ENCODE assay signal across 1 cellular context in the genomic region with DNA sequence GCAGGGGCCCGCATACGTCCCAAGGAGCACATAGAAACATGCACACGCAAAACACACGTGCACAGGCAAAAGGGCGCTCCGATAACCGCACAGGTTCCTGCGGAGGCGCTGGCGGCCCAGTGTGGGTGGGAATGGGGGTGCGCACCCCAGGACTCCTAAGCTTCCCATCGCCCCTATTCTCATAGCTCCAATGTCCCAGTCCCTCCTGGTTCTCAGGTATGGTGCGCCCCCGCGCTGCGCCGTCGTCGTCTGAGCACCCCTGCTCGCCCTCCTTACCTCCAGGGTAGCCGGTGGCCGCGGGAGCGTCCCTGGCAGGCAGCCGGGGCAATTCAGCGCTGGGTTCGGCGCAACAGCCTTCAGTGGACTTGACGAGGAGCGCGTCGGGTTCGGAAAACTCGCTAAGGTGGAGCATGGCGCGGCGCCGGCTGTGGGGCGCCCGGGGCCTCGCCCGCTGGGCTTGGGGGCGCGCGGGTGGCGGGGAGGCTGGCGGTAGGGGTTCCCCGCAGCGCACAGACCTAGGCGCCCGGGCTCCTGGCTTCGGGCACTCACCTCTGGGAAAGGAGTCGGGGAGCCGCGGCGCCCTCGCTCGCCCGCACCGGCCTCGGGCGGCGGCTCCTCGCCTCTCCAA.
TF ChIP-seq lines count a peak whose summit lies in the region.

No MANE protein-coding gene starts in this region.

TF ChIP-seq in H1, 55 proteins besides CTCF, POLR2A, EP300 and RAD21:
- no peak for TF ChIP-seq CHD2 (IDR thresholded peaks at IDR 0.05; ENCODE audit: low read length)
- TF ChIP-seq ASH2L (IDR thresholded peaks at IDR 0.05; ENCODE audit: low read length), result peak; percentile 74
- TF ChIP-seq SUZ12 (IDR thresholded peaks at IDR 0.05; ENCODE audit: low read length), result peak; percentile 59
- TF ChIP-seq, protein P1, sequence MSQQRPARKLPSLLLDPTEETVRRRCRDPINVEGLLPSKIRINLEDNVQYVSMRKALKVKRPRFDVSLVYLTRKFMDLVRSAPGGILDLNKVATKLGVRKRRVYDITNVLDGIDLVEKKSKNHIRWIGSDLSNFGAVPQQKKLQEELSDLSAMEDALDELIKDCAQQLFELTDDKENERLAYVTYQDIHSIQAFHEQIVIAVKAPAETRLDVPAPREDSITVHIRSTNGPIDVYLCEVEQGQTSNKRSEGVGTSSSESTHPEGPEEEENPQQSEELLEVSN (IDR thresholded peaks at IDR 0.05), result no peak
- TF ChIP-seq KDM4A (IDR thresholded peaks at IDR 0.05; ENCODE audit: low read depth, low read length, severe bottlenecking), result peak; percentile 55
